ENCODE assay signal across 8 cellular contexts in the genomic region with DNA sequence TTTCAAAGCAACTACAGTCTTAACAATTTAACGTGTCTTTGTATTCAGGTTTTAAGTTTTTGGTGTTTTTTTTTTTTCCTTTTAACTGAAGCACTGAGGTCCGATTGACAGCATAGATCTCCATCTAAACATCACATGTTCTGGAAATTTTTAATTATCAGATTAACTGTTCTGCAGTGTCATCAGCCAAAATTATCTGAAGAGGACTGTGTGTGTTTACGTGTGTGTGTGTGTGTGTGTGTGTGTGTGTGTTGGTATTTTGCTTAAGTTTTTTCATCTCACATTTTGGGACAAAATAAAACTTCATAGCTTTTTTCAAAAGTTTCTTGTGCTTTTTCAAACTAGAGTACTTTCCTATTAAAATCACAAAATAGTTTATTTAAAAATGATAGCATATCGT. TPM values are rescaled to one million over a fixed set of nuclear protein-coding genes. Genes with fewer than 3 reads are reported as not detected.
DNase-seq lines count a peak whose midpoint lies in the region; TF ChIP-seq lines count a peak whose summit lies in the region.

No MANE protein-coding gene starts in this region.

- no peak for DNase-seq in T-helper 2 cell treated with Interferon-gamma antibody and Interleukin-4, amounts not matched to agents 5 μg/mL and 100 μg/mL, for 36 hours (ENCODE audit: low spot score)
- peak; percentile 16 for DNase-seq in fibroblast of villous mesenchyme (ENCODE audit: low read depth)
- no peak for DNase-seq in HEK293T (ENCODE audit: extremely low spot score)
- DNase-seq in activated effector memory CD4-positive, alpha-beta T cell treated with Interleukin-2 at 50 U/mL for 16 hours, result no peak
- no peak for DNase-seq in SW480 (ENCODE audit: low spot score)
- no peak for DNase-seq in activated gamma-delta T cell (lab: John Stamatoyannopoulos, UW)

- peak overlapping the region; percentile 98 for H3K4me3 ChIP-seq in GM12875 (ENCODE audit: low read depth, low read length)
- H3K4me3 ChIP-seq in fibroblast of villous mesenchyme (ENCODE audit: low read depth, low read length), result peak overlapping the region; percentile 87
- peak overlapping the region; percentile 79 for H3K4me3 ChIP-seq in skeletal muscle satellite cell (ENCODE audit: low read length)

- H3K36me3 ChIP-seq in skeletal muscle satellite cell (ENCODE audit: insufficient read depth, low read length), result no peaks in the 10 kb centered on the region

- H3K9ac ChIP-seq in skeletal muscle satellite cell (ENCODE audit: low read depth, low read length), result peak overlapping the region; percentile 97

- peaks cover 17% of the 10 kb centered on the region for H3K4me1 Mint-ChIP-seq in T-helper 2 cell treated with Interferon-gamma antibody and Interleukin-4, amounts not matched to agents 5 μg/mL and 100 μg/mL, for 36 hours (ENCODE audit: low read depth)

- peak overlapping the region; percentile 84 for H3K4me2 ChIP-seq in skeletal muscle satellite cell (ENCODE audit: low read length)

- H3K27me3 Mint-ChIP-seq in T-helper 2 cell treated with Interferon-gamma antibody and Interleukin-4, amounts not matched to agents 5 μg/mL and 100 μg/mL, for 36 hours (ENCODE audit: low read depth), result peaks cover 12% of the 10 kb centered on the region

- no peaks in the 10 kb centered on the region for H3K27me3 ChIP-seq in skeletal muscle satellite cell (ENCODE audit: control insufficient read depth, insufficient read depth, low read length)

- peaks cover 20% of the 10 kb centered on the region for H3K4me1 ChIP-seq in skeletal muscle satellite cell (ENCODE audit: control insufficient read depth, insufficient read depth, low read length)

- H3K9me3 Mint-ChIP-seq in T-helper 2 cell treated with Interferon-gamma antibody and Interleukin-4, amounts not matched to agents 5 μg/mL and 100 μg/mL, for 36 hours, result no peaks in the 10 kb centered on the region

- H3K36me3 Mint-ChIP-seq in T-helper 2 cell treated with Interferon-gamma antibody and Interleukin-4, amounts not matched to agents 5 μg/mL and 100 μg/mL, for 36 hours (ENCODE audit: low read depth), result peaks cover 2% of the 10 kb centered on the region

- TF ChIP-seq CTCF in GM12875 (IDR thresholded peaks at IDR 0.05; ENCODE audit: borderline replicate concordance, insufficient read depth, low read depth, low read length) (no peak), fibroblast of villous mesenchyme (IDR thresholded peaks at IDR 0.05; ENCODE audit: insufficient read depth, low read depth, low read length) (no peak)

- CTCF ChIA-PET in HEK293T (lab: Yijun Ruan, JAX), result interaction anchor here (0.5 kb wide), 1 partner anchor 131 kb away, joined by 3 read pairs; no protein-coding TSS in a partner anchor

- H3K9me3 ChIP-seq in skeletal muscle satellite cell (replicated peaks; ENCODE audit: low read length), result no peaks in the 10 kb centered on the region

- POLR2A ChIA-PET in HEK293T (lab: Yijun Ruan, JAX), result no interaction called here

- H3K4me3 Mint-ChIP-seq in T-helper 2 cell treated with Interferon-gamma antibody and Interleukin-4, amounts not matched to agents 5 μg/mL and 100 μg/mL, for 36 hours, result peak overlapping the region; percentile 99

- peak overlapping the region; percentile 4 for H3K27ac Mint-ChIP-seq in T-helper 2 cell treated with Interferon-gamma antibody and Interleukin-4, amounts not matched to agents 5 μg/mL and 100 μg/mL, for 36 hours

TF ChIP-seq in HEK293T, 16 proteins besides CTCF, POLR2A, EP300 and RAD21:
- TF ChIP-seq HDGF (IDR thresholded peaks at IDR 0.05; ENCODE audit: borderline replicate concordance), result no peak
- no peak for TF ChIP-seq FOXM1 (IDR thresholded peaks at IDR 0.05; ENCODE audit: borderline replicate concordance)
- TF ChIP-seq FOXK2 (IDR thresholded peaks at IDR 0.05), result no peak
- TF ChIP-seq ZNF384 (IDR thresholded peaks at IDR 0.05), result no peak
- no peak for TF ChIP-seq SUZ12 (IDR thresholded peaks at IDR 0.05)
- no peak for TF ChIP-seq ARNT (IDR thresholded peaks at IDR 0.05)
- TF ChIP-seq FOXA1 (IDR thresholded peaks at IDR 0.05), result no peak
- no peak for TF ChIP-seq BHLHE40 (IDR thresholded peaks at IDR 0.05; ENCODE audit: borderline replicate concordance)
- TF ChIP-seq NFRKB (IDR thresholded peaks at IDR 0.05), result no peak
- TF ChIP-seq L3MBTL2 (conservative IDR thresholded peaks at IDR 0.05), result no peak
- TF ChIP-seq ELF4 (IDR thresholded peaks at IDR 0.05), result no peak
- no peak for TF ChIP-seq CTBP1 (IDR thresholded peaks at IDR 0.05; ENCODE audit: borderline replicate concordance)
TF ChIP-seq in HEK293T: peak in this region for 0.

RNA-seq across cellular contexts. Expression of a gene that starts 1.8 kb away (rescaled TPM):
- total RNA-seq in fibroblast of villous mesenchyme, result 20.0 and 30.2 TPM in 2 replicates
- total RNA-seq in skeletal muscle satellite cell (2012; rRNA removed), result 17.7 and 19.5 TPM in 2 replicates
